32 cellular contexts compared by ENCODE assay signal in the genomic region with DNA sequence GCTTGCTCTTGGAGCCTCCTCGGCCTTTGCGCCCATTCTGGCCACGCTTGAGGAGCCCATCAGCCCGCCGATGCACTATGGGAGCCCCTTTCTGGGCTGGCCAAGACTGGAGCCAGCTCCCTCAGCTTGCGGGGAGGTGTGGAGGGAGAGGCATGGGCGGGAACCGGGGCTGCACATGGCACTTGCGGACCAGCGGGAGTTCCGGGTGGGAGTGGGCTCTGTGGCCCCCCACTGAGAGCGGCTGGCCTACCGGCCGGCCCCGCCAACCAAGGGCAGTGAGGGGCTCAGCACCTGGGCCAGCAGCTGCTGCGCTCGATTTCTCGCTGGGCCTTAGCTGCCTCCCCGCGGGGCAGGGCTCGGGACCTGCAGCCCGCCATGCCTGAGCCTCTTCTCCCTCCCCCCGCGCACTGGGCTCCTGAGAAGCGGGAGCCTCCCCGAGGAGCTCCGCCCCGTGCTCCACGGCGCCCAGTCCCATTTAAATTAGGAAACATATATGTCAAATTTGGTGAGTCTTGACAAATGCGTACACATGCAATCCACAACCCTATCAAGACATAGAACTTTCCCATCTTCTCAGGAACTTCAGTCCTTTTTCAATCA.
"Had no signal": no experiment of that assay in that cellular context is flagged by ENCODE, and none has a peak within 500 bp of the region (broad histone marks: within the 10 kb centered on the region; RNA-seq: fewer than 3 reads in every experiment).

No MANE protein-coding gene starts in this region.

- H3K4me3 Mint-ChIP-seq: activated B cell treated with CpG ODN at 0.5 μM for 24 hours; activated CD8-positive, alpha-beta memory T cell treated with anti-CD3 and anti-CD28 coated beads, Interleukin-2, amount 10 ng/mL, durations not matched to agents 7 days and 5 days; activated CD8-positive, alpha-beta T cell treated with anti-CD3 and anti-CD28 coated beads, Interleukin-2, amount 10 ng/mL, durations not matched to agents 7 days and 5 days; activated naive CD4-positive, alpha-beta T cell treated with anti-CD3 and anti-CD28 coated beads for 36 hours; activated naive CD4-positive, alpha-beta T cell treated with anti-CD3 and anti-CD28 coated beads, Interleukin-2, amount 50 U/mL, for 24 hours; activated naive CD8-positive, alpha-beta T cell treated with anti-CD3 and anti-CD28 coated beads for 36 hours; activated naive CD8-positive, alpha-beta T cell treated with anti-CD3 and anti-CD28 coated beads, Interleukin-2, amount 50 U/mL, for 24 hours; activated T-helper 1 cell treated with anti-CD3 and anti-CD28 coated beads, Interleukin-12 subunit alpha, Interleukin-12 subunit beta, Interleukin-2, Interleukin-4 antibody, amounts not matched to agents 30 ng/mL and 10 ng/mL and 1 ng/mL, durations not matched to agents 14 hours and 24 hours and 36 hours; brain; T-helper 17 cell; T-helper 2 cell treated with Interferon-gamma antibody and Interleukin-4, amounts not matched to agents 5 μg/mL and 100 μg/mL, for 36 hours had no signal

- H3K9me3 ChIP-seq: adrenal gland, ascending aorta, colonic mucosa had no signal

- H3K27me3 ChIP-seq: adrenal gland, ascending aorta, breast epithelium, cardiac muscle cell, colonic mucosa, esophagus squamous epithelium, gastroesophageal sphincter had no signal

- H3K36me3 Mint-ChIP-seq: activated CD8-positive, alpha-beta memory T cell treated with anti-CD3 and anti-CD28 coated beads, Interleukin-2, amount 10 ng/mL, durations not matched to agents 7 days and 5 days; activated naive CD4-positive, alpha-beta T cell treated with anti-CD3 and anti-CD28 coated beads, Interleukin-2, amount 50 U/mL, for 24 hours; activated naive CD8-positive, alpha-beta T cell treated with anti-CD3 and anti-CD28 coated beads for 36 hours; brain had no signal

- H3K4me1 Mint-ChIP-seq: activated B cell treated with CpG ODN at 0.5 μM for 24 hours; activated CD8-positive, alpha-beta memory T cell treated with anti-CD3 and anti-CD28 coated beads, Interleukin-2, amount 10 ng/mL, durations not matched to agents 7 days and 5 days; activated naive CD4-positive, alpha-beta T cell treated with anti-CD3 and anti-CD28 coated beads, Interleukin-2, amount 50 U/mL, for 24 hours; activated naive CD8-positive, alpha-beta T cell treated with anti-CD3 and anti-CD28 coated beads for 36 hours; activated naive CD8-positive, alpha-beta T cell treated with anti-CD3 and anti-CD28 coated beads, Interleukin-2, amount 50 U/mL, for 24 hours; brain; T-helper 17 cell had no signal

- H3K27me3 Mint-ChIP-seq: activated B cell treated with CpG ODN at 0.5 μM for 24 hours; activated CD8-positive, alpha-beta memory T cell treated with anti-CD3 and anti-CD28 coated beads, Interleukin-2, amount 10 ng/mL, durations not matched to agents 7 days and 5 days; activated naive CD4-positive, alpha-beta T cell treated with anti-CD3 and anti-CD28 coated beads, Interleukin-2, amount 50 U/mL, for 24 hours; activated naive CD8-positive, alpha-beta T cell treated with anti-CD3 and anti-CD28 coated beads for 36 hours; activated naive CD8-positive, alpha-beta T cell treated with anti-CD3 and anti-CD28 coated beads, Interleukin-2, amount 50 U/mL, for 24 hours; T-helper 17 cell had no signal

- H3K36me3 ChIP-seq: adrenal gland, ascending aorta, breast epithelium, cardiac muscle cell, colonic mucosa, esophagus squamous epithelium, gastroesophageal sphincter, WERI-Rb-1 had no signal

- H3K27ac Mint-ChIP-seq: activated B cell treated with CpG ODN at 0.5 μM for 24 hours; activated CD8-positive, alpha-beta memory T cell treated with anti-CD3 and anti-CD28 coated beads, Interleukin-2, amount 10 ng/mL, durations not matched to agents 7 days and 5 days; activated CD8-positive, alpha-beta T cell treated with anti-CD3 and anti-CD28 coated beads, Interleukin-2, amount 10 ng/mL, durations not matched to agents 7 days and 5 days; activated naive CD4-positive, alpha-beta T cell treated with anti-CD3 and anti-CD28 coated beads for 36 hours; activated naive CD4-positive, alpha-beta T cell treated with anti-CD3 and anti-CD28 coated beads, Interleukin-2, amount 50 U/mL, for 24 hours; activated naive CD8-positive, alpha-beta T cell treated with anti-CD3 and anti-CD28 coated beads for 36 hours; activated naive CD8-positive, alpha-beta T cell treated with anti-CD3 and anti-CD28 coated beads, Interleukin-2, amount 50 U/mL, for 24 hours; activated T-helper 1 cell treated with anti-CD3 and anti-CD28 coated beads, Interleukin-12 subunit alpha, Interleukin-12 subunit beta, Interleukin-2, Interleukin-4 antibody, amounts not matched to agents 30 ng/mL and 10 ng/mL and 1 ng/mL, durations not matched to agents 14 hours and 24 hours and 36 hours; brain; T-helper 17 cell; T-helper 2 cell treated with Interferon-gamma antibody and Interleukin-4, amounts not matched to agents 5 μg/mL and 100 μg/mL, for 36 hours had no signal

- H3K4me1 ChIP-seq: adrenal gland, ascending aorta, breast epithelium, colonic mucosa, esophagus squamous epithelium, gastroesophageal sphincter had no signal

- H3K27ac ChIP-seq: adrenal gland, ascending aorta, breast epithelium, cardiac muscle cell, colonic mucosa, epithelial cell of prostate, esophagus squamous epithelium, gastroesophageal sphincter, WERI-Rb-1 had no signal

- DNase-seq: activated B cell treated with CpG ODN at 0.5 μM for 24 hours; activated CD4-positive, alpha-beta T cell treated with anti-CD3 and anti-CD28 coated beads for 48 hours; activated CD4-positive, alpha-beta T cell treated with anti-CD3 and anti-CD28 coated beads, Interleukin-2, amount 50 U/mL, for 1 hour; activated CD4-positive, alpha-beta T cell treated with anti-CD3 and anti-CD28 coated beads, Interleukin-2, amount 50 U/mL, for 48 hours; activated CD8-positive, alpha-beta memory T cell treated with anti-CD3 and anti-CD28 coated beads, Interleukin-2, amount 10 ng/mL, durations not matched to agents 7 days and 5 days; activated CD8-positive, alpha-beta memory T cell treated with anti-CD3 and anti-CD28 coated beads, Interleukin-2, amount 50 U/mL, for 4 hours; activated CD8-positive, alpha-beta T cell treated with anti-CD3 and anti-CD28 coated beads, Interleukin-2, amount 10 ng/mL, durations not matched to agents 7 days and 5 days; activated naive CD4-positive, alpha-beta T cell treated with anti-CD3 and anti-CD28 coated beads for 36 hours; activated naive CD8-positive, alpha-beta T cell treated with anti-CD3 and anti-CD28 coated beads for 36 hours; activated naive CD8-positive, alpha-beta T cell treated with anti-CD3 and anti-CD28 coated beads, Interleukin-2, amount 50 U/mL, for 24 hours; activated T-cell treated with anti-CD3 and anti-CD28 coated beads, Interleukin-2, amount 50 U/mL, for 1 hour; activated T-cell treated with anti-CD3 and anti-CD28 coated beads, Interleukin-2, amount 50 U/mL, for 48 hours; adrenal gland; amygdala; central memory CD4-positive, alpha-beta T cell; cerebellar nuclear complex; colonic mucosa; effector CD8-positive, alpha-beta T cell; esophagus squamous epithelium; foreskin melanocyte; T-helper 17 cell; T1000; WERI-Rb-1 had no signal

- H3K4me3 ChIP-seq: adrenal gland, ascending aorta, breast epithelium, cardiac muscle cell, colonic mucosa, esophagus squamous epithelium, gastroesophageal sphincter had no signal
